1 cellular context compared by ENCODE assay signal in the genomic region with DNA sequence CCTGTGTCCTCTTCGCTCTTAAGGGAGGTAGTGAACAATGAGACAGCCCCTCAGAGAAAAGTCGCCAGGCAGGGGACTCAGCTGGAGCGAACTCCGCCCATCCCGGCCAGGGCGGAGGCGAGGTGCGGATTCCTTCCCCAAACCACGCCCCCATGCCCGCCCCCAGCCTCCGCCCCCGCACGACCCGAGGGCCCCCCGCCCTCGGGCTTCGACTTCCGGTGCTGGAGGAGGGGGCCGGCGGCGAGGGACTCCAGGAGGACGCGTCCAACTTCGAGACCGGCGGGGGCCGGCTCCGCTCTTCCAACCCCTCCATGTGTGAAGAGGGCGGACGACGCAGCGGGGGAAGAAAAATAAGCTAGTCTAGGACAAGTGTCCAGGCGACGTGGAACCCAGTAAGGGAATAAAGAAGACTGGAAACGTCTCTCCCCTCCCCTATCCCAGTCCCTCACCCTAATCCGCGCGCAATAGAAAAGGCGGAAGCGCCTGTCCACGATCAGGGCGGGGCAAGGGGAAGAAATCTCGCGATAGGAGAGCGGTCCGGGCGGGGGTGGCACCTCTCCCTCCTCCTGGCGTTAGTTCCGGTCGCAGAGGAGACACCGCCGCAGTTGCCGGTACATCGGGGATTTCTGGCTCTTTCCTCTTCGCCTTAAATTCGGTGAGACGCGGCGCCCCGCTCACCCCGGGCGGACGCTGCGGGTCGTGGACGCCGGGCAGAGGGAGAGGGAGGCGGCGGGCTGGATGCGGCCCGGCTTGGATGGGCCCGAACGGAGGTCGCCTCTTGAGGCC.
A peak's percentile ranks its signal among the peaks of the same experiment; 100 is the strongest.
TF ChIP-seq lines count a peak whose summit lies in the region.

Gene BZW1 (plus strand): TSS at position 575 of the 786 bp plus-strand sequence. CDS start 1,308 bp downstream, outside the sequence.

TF ChIP-seq in GM12878, 131 proteins besides CTCF, POLR2A, EP300 and RAD21 (continued from another document and continues in another):
- TF ChIP-seq REST (IDR thresholded peaks at IDR 0.05; ENCODE audit: low read depth, low read length) (no peak), TAF1 (IDR thresholded peaks at IDR 0.05; ENCODE audit: borderline replicate concordance, low read depth, low read length) (peak; percentile 82), NBN (IDR thresholded peaks at IDR 0.05) (peak; percentile 96), NR2F1 (conservative IDR thresholded peaks at IDR 0.05) (no peak), PKNOX1 (IDR thresholded peaks at IDR 0.05) (0 out of 2 replicates have a peak, but pooled peaks have one; percentile 47), BCL3 (IDR thresholded peaks at IDR 0.05; ENCODE audit: borderline replicate concordance, insufficient read depth, low read depth, low read length, poor library complexity, severe bottlenecking) (peak; percentile 5), HCFC1 (IDR thresholded peaks at IDR 0.05; ENCODE audit: low read length) (peak; percentile 42), CBFB (IDR thresholded peaks at IDR 0.05; ENCODE audit: low read depth) (peak; percentile 92), USF1 (IDR thresholded peaks at IDR 0.05; ENCODE audit: borderline replicate concordance, extremely low read length, insufficient read depth, low read depth, low read length) (no peak), RBBP5 (conservative IDR thresholded peaks at IDR 0.05) (no peak), POLR2AphosphoS5 (IDR thresholded peaks at IDR 0.05; ENCODE audit: low read length) (peak; percentile 98), CREM (IDR thresholded peaks at IDR 0.05; ENCODE audit: low read depth) (peak; percentile 44), CHD1 (IDR thresholded peaks at IDR 0.05; ENCODE audit: low read depth, low read length) (peak; percentile 98), ZNF384 (IDR thresholded peaks at IDR 0.05; ENCODE audit: borderline replicate concordance, low read depth, low read length) (no peak), TCF3 (IDR thresholded peaks at IDR 0.05; ENCODE audit: borderline replicate concordance, insufficient read depth, low read depth, low read length) (peak; percentile 50; the same call in 1 of the 2 replicates), BRCA1 (IDR thresholded peaks at IDR 0.05; ENCODE audit: low read depth, low read length) (peak; percentile 84), IKZF2 (IDR thresholded peaks at IDR 0.05) (peak in 1 of 2 experiments; percentile 54; a peak in 2 of 4 replicates), SKIL (IDR thresholded peaks at IDR 0.05; ENCODE audit: low read depth, poor library complexity, severe bottlenecking) (peak; percentile 97), ZNF687 (IDR thresholded peaks at IDR 0.05) (no peak), FOXM1 (IDR thresholded peaks at IDR 0.05; ENCODE audit: low read depth, low read length) (no peak; the same call in 1 of the 2 replicates), YBX1 (IDR thresholded peaks at IDR 0.05) (no peak), RELA (IDR thresholded peaks at IDR 0.05; ENCODE audit: borderline replicate concordance, partially characterized antibody) (peak; percentile 78)
- TF ChIP-seq, protein P1, sequence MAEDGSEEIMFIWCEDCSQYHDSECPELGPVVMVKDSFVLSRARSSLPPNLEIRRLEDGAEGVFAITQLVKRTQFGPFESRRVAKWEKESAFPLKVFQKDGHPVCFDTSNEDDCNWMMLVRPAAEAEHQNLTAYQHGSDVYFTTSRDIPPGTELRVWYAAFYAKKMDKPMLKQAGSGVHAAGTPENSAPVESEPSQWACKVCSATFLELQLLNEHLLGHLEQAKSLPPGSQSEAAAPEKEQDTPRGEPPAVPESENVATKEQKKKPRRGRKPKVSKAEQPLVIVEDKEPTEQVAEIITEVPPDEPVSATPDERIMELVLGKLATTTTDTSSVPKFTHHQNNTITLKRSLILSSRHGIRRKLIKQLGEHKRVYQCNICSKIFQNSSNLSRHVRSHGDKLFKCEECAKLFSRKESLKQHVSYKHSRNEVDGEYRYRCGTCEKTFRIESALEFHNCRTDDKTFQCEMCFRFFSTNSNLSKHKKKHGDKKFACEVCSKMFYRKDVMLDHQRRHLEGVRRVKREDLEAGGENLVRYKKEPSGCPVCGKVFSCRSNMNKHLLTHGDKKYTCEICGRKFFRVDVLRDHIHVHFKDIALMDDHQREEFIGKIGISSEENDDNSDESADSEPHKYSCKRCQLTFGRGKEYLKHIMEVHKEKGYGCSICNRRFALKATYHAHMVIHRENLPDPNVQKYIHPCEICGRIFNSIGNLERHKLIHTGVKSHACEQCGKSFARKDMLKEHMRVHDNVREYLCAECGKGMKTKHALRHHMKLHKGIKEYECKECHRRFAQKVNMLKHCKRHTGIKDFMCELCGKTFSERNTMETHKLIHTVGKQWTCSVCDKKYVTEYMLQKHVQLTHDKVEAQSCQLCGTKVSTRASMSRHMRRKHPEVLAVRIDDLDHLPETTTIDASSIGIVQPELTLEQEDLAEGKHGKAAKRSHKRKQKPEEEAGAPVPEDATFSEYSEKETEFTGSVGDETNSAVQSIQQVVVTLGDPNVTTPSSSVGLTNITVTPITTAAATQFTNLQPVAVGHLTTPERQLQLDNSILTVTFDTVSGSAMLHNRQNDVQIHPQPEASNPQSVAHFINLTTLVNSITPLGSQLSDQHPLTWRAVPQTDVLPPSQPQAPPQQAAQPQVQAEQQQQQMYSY (CRISPR knock-in tag; IDR thresholded peaks at IDR 0.05) = no peak
- TF ChIP-seq, protein P2, sequence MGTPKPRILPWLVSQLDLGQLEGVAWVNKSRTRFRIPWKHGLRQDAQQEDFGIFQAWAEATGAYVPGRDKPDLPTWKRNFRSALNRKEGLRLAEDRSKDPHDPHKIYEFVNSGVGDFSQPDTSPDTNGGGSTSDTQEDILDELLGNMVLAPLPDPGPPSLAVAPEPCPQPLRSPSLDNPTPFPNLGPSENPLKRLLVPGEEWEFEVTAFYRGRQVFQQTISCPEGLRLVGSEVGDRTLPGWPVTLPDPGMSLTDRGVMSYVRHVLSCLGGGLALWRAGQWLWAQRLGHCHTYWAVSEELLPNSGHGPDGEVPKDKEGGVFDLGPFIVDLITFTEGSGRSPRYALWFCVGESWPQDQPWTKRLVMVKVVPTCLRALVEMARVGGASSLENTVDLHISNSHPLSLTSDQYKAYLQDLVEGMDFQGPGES (IDR thresholded peaks at IDR 0.05) = peak; percentile 53; the same call in 1 of the 2 replicates
- TF ChIP-seq, protein P3, sequence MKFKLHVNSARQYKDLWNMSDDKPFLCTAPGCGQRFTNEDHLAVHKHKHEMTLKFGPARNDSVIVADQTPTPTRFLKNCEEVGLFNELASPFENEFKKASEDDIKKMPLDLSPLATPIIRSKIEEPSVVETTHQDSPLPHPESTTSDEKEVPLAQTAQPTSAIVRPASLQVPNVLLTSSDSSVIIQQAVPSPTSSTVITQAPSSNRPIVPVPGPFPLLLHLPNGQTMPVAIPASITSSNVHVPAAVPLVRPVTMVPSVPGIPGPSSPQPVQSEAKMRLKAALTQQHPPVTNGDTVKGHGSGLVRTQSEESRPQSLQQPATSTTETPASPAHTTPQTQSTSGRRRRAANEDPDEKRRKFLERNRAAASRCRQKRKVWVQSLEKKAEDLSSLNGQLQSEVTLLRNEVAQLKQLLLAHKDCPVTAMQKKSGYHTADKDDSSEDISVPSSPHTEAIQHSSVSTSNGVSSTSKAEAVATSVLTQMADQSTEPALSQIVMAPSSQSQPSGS (IDR thresholded peaks at IDR 0.05; ENCODE audit: low read length) = peak; percentile 23; the same call in 1 of the 2 replicates
